ENCODE assay signal across 17 cellular contexts in the genomic region with DNA sequence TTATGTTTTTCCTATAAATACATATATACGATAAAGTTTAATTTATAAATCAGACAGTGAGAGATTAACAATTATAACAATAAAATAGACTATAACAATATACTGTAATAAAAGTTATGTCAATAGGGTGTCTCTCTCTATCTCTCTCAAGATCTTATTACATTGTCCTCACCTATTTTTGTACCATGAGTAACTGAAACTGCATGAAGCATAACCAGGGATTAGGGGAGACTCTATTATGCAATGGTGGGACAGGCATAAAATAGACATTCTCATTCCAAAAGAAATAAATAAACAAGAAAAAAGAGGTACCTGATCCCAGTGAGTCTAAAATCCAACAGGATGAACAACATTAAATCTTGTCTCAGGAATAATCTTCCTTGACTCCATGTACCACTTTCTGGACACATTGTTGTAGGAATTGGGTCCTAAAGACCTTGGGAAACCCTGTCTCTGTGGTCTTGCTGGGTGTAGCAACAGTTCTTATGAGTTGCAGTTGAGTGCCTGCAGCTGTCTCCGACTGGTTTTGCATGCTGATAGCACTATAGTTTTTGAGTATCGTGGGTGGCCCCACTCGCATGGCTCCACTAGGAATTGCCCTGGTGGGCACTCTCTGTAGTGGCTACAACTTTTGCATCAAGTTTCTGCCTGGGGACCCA.
"Had no signal": no experiment of that assay in that cellular context is flagged by ENCODE, and none has a peak within 500 bp of the region (broad histone marks: within the 10 kb centered on the region; RNA-seq: fewer than 3 reads in every experiment).

No MANE protein-coding gene starts in this region.

- H2AFZ ChIP-seq: hepatocyte had no signal

- H3K4me2 ChIP-seq: hepatocyte had no signal

- H3K36me3 ChIP-seq: ascending aorta, lower lobe of right lung, tibial artery had no signal

- H3K27me3 ChIP-seq: ascending aorta, foreskin keratinocyte, hepatocyte, tibial artery had no signal

- H3K9me3 ChIP-seq: ascending aorta, lower lobe of right lung, tibial artery had no signal

- H3K4me3 ChIP-seq: ascending aorta, hepatocyte, lower lobe of right lung, tibial artery had no signal

- ATAC-seq: activated CD8-positive, alpha-beta T cell treated with anti-CD3 and anti-CD28 coated beads for 36 hours; activated naive CD8-positive, alpha-beta T cell treated with anti-CD3 and anti-CD28 coated beads, Interleukin-2, amount 50 U/mL, for 24 hours; activated T-cell treated with anti-CD3 and anti-CD28 coated beads, Interleukin-2, amount 50 U/mL, for 4 hours; lower lobe of right lung; stimulated activated naive CD8-positive, alpha-beta T cell treated with anti-CD3 and anti-CD28 coated beads, Interleukin-15, Interleukin-2, amounts not matched to agents 100 U/mL and 50 U/mL, for 24 hours had no signal

- H3K27ac ChIP-seq: ascending aorta, foreskin keratinocyte, hepatocyte, lower lobe of right lung, tibial artery had no signal

- H3K4me1 ChIP-seq: ascending aorta, foreskin keratinocyte, lower lobe of right lung, tibial artery had no signal

- DNase-seq: activated CD4-positive, alpha-beta T cell treated with anti-CD3 and anti-CD28 coated beads, Interleukin-2, amount 10 ng/mL, durations not matched to agents 24 days and 14 days; activated CD4-positive, CD25-positive, alpha-beta regulatory T cell; activated CD8-positive, alpha-beta T cell treated with anti-CD3 and anti-CD28 coated beads for 36 hours; activated naive CD4-positive, alpha-beta T cell treated with anti-CD3 and anti-CD28 coated beads for 36 hours; activated naive CD8-positive, alpha-beta T cell treated with anti-CD3 and anti-CD28 coated beads, Interleukin-2, amount 50 U/mL, for 24 hours; activated T-cell treated with anti-CD3 and anti-CD28 coated beads, Interleukin-2, amount 50 U/mL, for 4 hours; effector CD8-positive, alpha-beta T cell; lower lobe of right lung; stimulated activated CD4-positive, alpha-beta T cell treated with anti-CD3 and anti-CD28 coated beads, Interleukin-2, amount 100 ng/mL, for 24 hours; stimulated activated naive CD8-positive, alpha-beta T cell treated with anti-CD3 and anti-CD28 coated beads, Interleukin-15, Interleukin-2, amounts not matched to agents 100 U/mL and 50 U/mL, for 24 hours; substantia nigra; T-helper 1 cell; T-helper 9 cell; tibial artery had no signal
